15 cellular contexts compared by ENCODE assay signal in genomic region chr10:12644380-12645144, GRCh38.
DNase-seq lines count a peak whose midpoint lies in the region; ATAC-seq and TF ChIP-seq lines count a peak whose summit lies in the region.
"Had no signal": no experiment of that assay in that cellular context is flagged by ENCODE, and none has a peak within 500 bp of the region (broad histone marks: within the 10 kb centered on the region; RNA-seq: fewer than 3 reads in every experiment).

No MANE protein-coding gene starts in this region.

- intact Hi-C loops in transverse colon (cut with DNase I; ENCODE audit: low total_unique reads), result no loop called here

- TF ChIP-seq EP300 in transverse colon (IDR thresholded peaks at IDR 0.05; ENCODE audit: low read depth), result no peak

- H3K4me3 Mint-ChIP-seq in activated naive CD8-positive, alpha-beta T cell treated with anti-CD3 and anti-CD28 coated beads, Interleukin-2, amount 10 ng/mL, durations not matched to agents 7 days and 5 days, result peak overlapping the region; percentile 1
- no peak overlapping the region for H3K4me3 Mint-ChIP-seq in stimulated activated naive CD8-positive, alpha-beta T cell treated with anti-CD3 and anti-CD28 coated beads, Interleukin-15, amount 100 ng/mL, for 72 hours
- H3K4me3 Mint-ChIP-seq: type B pancreatic cell had no signal

- 81 to 82% methylated on average over 4 of the region's 4 CpGs for WGBS in transverse colon (ENCODE audit: low coverage in 1 of 2), 2 donors

- H3K27me3 ChIP-seq in transverse colon, result no peaks in the 10 kb centered on the region
- H3K27me3 ChIP-seq: neutrophil had no signal

- no peak for TF ChIP-seq POLR2A in transverse colon (IDR thresholded peaks at IDR 0.05)

- no peaks in the 10 kb centered on the region for H3K9me3 ChIP-seq in transverse colon
- H3K9me3 ChIP-seq: neutrophil had no signal

- peak overlapping the region; percentile 8 to 31 for H3K27ac Mint-ChIP-seq in activated naive CD4-positive, alpha-beta T cell treated with anti-CD3 and anti-CD28 coated beads, Interleukin-2, amount 50 U/mL, for 72 hours
- no peak overlapping the region for H3K27ac Mint-ChIP-seq in activated naive CD8-positive, alpha-beta T cell treated with anti-CD3 and anti-CD28 coated beads, Interleukin-2, amount 10 ng/mL, durations not matched to agents 7 days and 5 days
- H3K27ac Mint-ChIP-seq in stimulated activated naive CD8-positive, alpha-beta T cell treated with anti-CD3 and anti-CD28 coated beads, Interleukin-15, amount 100 ng/mL, for 72 hours, result peak overlapping the region; percentile 4 to 5
- H3K27ac Mint-ChIP-seq: type B pancreatic cell had no signal

- H3K4me1 ChIP-seq in transverse colon, result no peaks in the 10 kb centered on the region

- no peaks in the 10 kb centered on the region for H3K36me3 ChIP-seq in transverse colon
- H3K36me3 ChIP-seq: neutrophil had no signal

- in situ Hi-C loops in transverse colon (cut with MboI; ENCODE audit: low pct_ligation_motif_present in 1 of 4, low pct_unique_long_range_greater_than_20kb in 1 of 4, low sequenced_read_pairs in 3 of 4), result no loop called here

- peak; percentile 83 to 89 for ATAC-seq in activated naive CD4-positive, alpha-beta T cell treated with anti-CD3 and anti-CD28 coated beads, Interleukin-2, amount 50 U/mL, for 72 hours
- peak; percentile 65 for ATAC-seq in HG02870 (IDR thresholded peaks at IDR 0.05; ENCODE audit: unreplicated experiment)
- no peak for ATAC-seq in activated naive CD8-positive, alpha-beta T cell treated with anti-CD3 and anti-CD28 coated beads, Interleukin-2, amount 10 ng/mL, durations not matched to agents 7 days and 5 days (ENCODE audit: low read depth)
- peak; percentile 78 for ATAC-seq in stimulated activated naive CD8-positive, alpha-beta T cell treated with anti-CD3 and anti-CD28 coated beads, Interleukin-15, amount 100 ng/mL, for 72 hours
- ATAC-seq in HG03196 (IDR thresholded peaks at IDR 0.05; ENCODE audit: unreplicated experiment), result no peak
- no peak for ATAC-seq in GM19467 (IDR thresholded peaks at IDR 0.05; ENCODE audit: unreplicated experiment)
- ATAC-seq: HCT116, right cardiac atrium had no signal

- H3K4me3 ChIP-seq in transverse colon, result no peak overlapping the region

- POLR2A ChIA-PET in activated naive CD8-positive, alpha-beta T cell treated with anti-CD3 and anti-CD28 coated beads, Interleukin-2, amount 10 ng/mL, durations not matched to agents 7 days and 5 days (lab: Charles Lee), result interaction anchor here (0.5 kb wide), 1 partner anchor 17 kb away, joined by 3 read pairs; no protein-coding TSS in a partner anchor

- no peaks in the 10 kb centered on the region for H3K9me3 Mint-ChIP-seq in activated naive CD4-positive, alpha-beta T cell treated with anti-CD3 and anti-CD28 coated beads, Interleukin-2, amount 50 U/mL, for 72 hours
- no peaks in the 10 kb centered on the region for H3K9me3 Mint-ChIP-seq in activated naive CD8-positive, alpha-beta T cell treated with anti-CD3 and anti-CD28 coated beads, Interleukin-2, amount 10 ng/mL, durations not matched to agents 7 days and 5 days
- no peaks in the 10 kb centered on the region for H3K9me3 Mint-ChIP-seq in stimulated activated naive CD8-positive, alpha-beta T cell treated with anti-CD3 and anti-CD28 coated beads, Interleukin-15, amount 100 ng/mL, for 72 hours
- H3K9me3 Mint-ChIP-seq: type B pancreatic cell had no signal

- no peak for TF ChIP-seq CTCF in transverse colon (IDR thresholded peaks at IDR 0.05)

- H3K36me3 Mint-ChIP-seq in activated naive CD4-positive, alpha-beta T cell treated with anti-CD3 and anti-CD28 coated beads, Interleukin-2, amount 50 U/mL, for 72 hours, result no peaks in the 10 kb centered on the region
- no peaks in the 10 kb centered on the region for H3K36me3 Mint-ChIP-seq in activated naive CD8-positive, alpha-beta T cell treated with anti-CD3 and anti-CD28 coated beads, Interleukin-2, amount 10 ng/mL, durations not matched to agents 7 days and 5 days
- H3K36me3 Mint-ChIP-seq: type B pancreatic cell had no signal

- H3K27me3 Mint-ChIP-seq in activated naive CD8-positive, alpha-beta T cell treated with anti-CD3 and anti-CD28 coated beads, Interleukin-2, amount 10 ng/mL, durations not matched to agents 7 days and 5 days, result no peaks in the 10 kb centered on the region
- no peaks in the 10 kb centered on the region for H3K27me3 Mint-ChIP-seq in stimulated activated naive CD8-positive, alpha-beta T cell treated with anti-CD3 and anti-CD28 coated beads, Interleukin-15, amount 100 ng/mL, for 72 hours
- H3K27me3 Mint-ChIP-seq: type B pancreatic cell had no signal

- peaks cover 12% of the 10 kb centered on the region for H3K4me1 Mint-ChIP-seq in activated naive CD8-positive, alpha-beta T cell treated with anti-CD3 and anti-CD28 coated beads, Interleukin-2, amount 10 ng/mL, durations not matched to agents 7 days and 5 days
- H3K4me1 Mint-ChIP-seq in stimulated activated naive CD8-positive, alpha-beta T cell treated with anti-CD3 and anti-CD28 coated beads, Interleukin-15, amount 100 ng/mL, for 72 hours, result peaks cover 23% of the 10 kb centered on the region

- DNase-seq in activated naive CD4-positive, alpha-beta T cell treated with anti-CD3 and anti-CD28 coated beads, Interleukin-2, amount 50 U/mL, for 72 hours (ENCODE audit: low spot score in 2 of 2), result no peak
- DNase-seq in activated naive CD4-positive, alpha-beta T cell treated with anti-CD3 and anti-CD28 coated beads, Interleukin-2, amount 50 U/mL, for 16 hours, result no peak
- no peak for DNase-seq in activated naive CD8-positive, alpha-beta T cell treated with anti-CD3 and anti-CD28 coated beads, Interleukin-2, amount 10 ng/mL, durations not matched to agents 7 days and 5 days
- peak in 1 of 2 donors; percentile 34 for DNase-seq in stimulated activated naive CD8-positive, alpha-beta T cell treated with anti-CD3 and anti-CD28 coated beads, Interleukin-15, amount 100 ng/mL, for 72 hours
- no peak for DNase-seq in transverse colon
- DNase-seq: amniotic stem cell; glutamatergic neuron; right cardiac atrium; stimulated activated CD4-positive, alpha-beta T cell treated with anti-CD3 and anti-CD28 coated beads, Interleukin-4, amount 100 ng/mL, for 24 hours had no signal

- H3K27ac ChIP-seq in transverse colon, result no peak overlapping the region
- H3K27ac ChIP-seq: neutrophil had no signal

Comparison
In these comparisons a context has a peak if more than half of its experiments do, and no peak if none do; other contexts are left out.
1. ATAC-seq: peak in activated naive CD4-positive, alpha-beta T cell treated with anti-CD3 and anti-CD28 coated beads, Interleukin-2, amount 50 U/mL, for 72 hours (2 of 2), HG02870 (single experiment) and stimulated activated naive CD8-positive, alpha-beta T cell treated with anti-CD3 and anti-CD28 coated beads, Interleukin-15, amount 100 ng/mL, for 72 hours (single experiment); none in activated naive CD8-positive, alpha-beta T cell treated with anti-CD3 and anti-CD28 coated beads, Interleukin-2, amount 10 ng/mL, durations not matched to agents 7 days and 5 days (single experiment), HG03196 (single experiment) and GM19467 (single experiment).